Comparison of ENCODE assay signal across 8 cellular contexts in the genomic region with DNA sequence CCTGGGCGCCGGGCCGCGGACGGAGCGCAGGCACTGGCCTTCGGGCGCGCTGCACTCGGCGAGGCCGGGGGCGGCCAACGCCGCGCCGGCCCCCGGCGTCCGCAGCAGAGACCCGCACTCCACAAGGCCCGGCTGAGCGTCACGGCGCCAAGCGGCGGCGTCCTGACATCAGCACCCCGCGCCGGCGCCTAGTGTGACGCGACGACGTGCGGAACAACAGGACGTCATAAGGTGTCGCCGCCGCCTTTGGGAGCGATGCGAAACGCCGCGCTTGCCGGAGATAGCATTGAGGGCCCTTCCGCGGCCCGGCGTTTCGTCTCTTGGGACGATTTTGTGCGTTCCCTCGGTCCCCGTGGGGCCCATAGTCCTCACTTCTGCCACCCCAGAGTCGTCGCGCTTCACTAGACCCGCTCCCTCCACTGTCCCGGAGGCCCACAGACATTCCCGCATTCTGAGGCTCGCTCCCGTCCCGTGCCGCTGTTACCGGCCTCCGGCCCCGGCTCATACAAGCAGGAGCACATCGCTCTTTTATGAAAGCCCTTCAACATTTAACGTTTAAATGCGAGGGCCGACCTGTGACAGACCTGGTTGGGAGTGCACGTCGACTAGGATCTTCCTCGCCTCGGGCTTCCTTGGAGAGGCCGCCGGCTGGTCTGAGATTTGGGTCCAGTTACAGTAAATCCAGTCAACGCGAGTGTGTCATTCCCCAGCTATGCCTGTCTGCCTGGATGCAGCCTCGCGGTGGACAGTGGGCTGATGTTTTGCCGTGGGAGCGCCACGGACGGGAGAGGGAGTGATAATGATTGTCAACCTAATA. TPM values are rescaled to one million over a fixed set of nuclear protein-coding genes. Genes with fewer than 3 reads are reported as not detected.
DNase-seq lines count a peak whose midpoint lies in the region; ATAC-seq, FAIRE-seq and TF ChIP-seq lines count a peak whose summit lies in the region.

Gene SSU72, minus strand, starts transcription at position 143 of the 817 bp plus-strand sequence. CDS start 306 bp downstream, outside the sequence.

- peaks cover 2% of the 10 kb centered on the region for H3K79me1 ChIP-seq in neuronal stem cell (ENCODE audit: low read depth, low read length)

- peak within 1 kb of the TSS; percentile 37 for H2BK15ac ChIP-seq in neuronal stem cell (ENCODE audit: low read length)

- no peak within 1 kb of the TSS for H4K8ac ChIP-seq in neuronal stem cell (ENCODE audit: low read depth, low read length)

- H3K27ac ChIP-seq in foreskin keratinocyte (peak within 1 kb of the TSS; percentile 91), neuronal stem cell (replicated peaks; ENCODE audit: low read length) (peak within 1 kb of the TSS; percentile 96), subcutaneous abdominal adipose tissue (ENCODE audit: low read depth, low read length) (peak within 1 kb of the TSS; percentile 98)

- no peak within 1 kb of the TSS for H2BK12ac ChIP-seq in neuronal stem cell (ENCODE audit: low read length)

- TF ChIP-seq CTCF in foreskin keratinocyte (conservative IDR thresholded peaks at IDR 0.05): no peak

- WGBS in neuronal stem cell (ENCODE audit: extremely low coverage in 2 of 2, insufficient read length in 2 of 2, insufficient replicate concordance in 1 of 2), 2 donors: no CpG with 5 or more reads among the region's 87 CpGs

- peak; percentile 94 for DNase-seq in ELF-1 (ENCODE audit: low read depth, low spot score)
- peak; percentile 67 for DNase-seq in H54 (ENCODE audit: insufficient read length, low spot score)
- peak; percentile 91 for DNase-seq in LoVo (ENCODE audit: low spot score)
- peak; percentile 63 for DNase-seq in SHP77 treated with DMSO at 0.1 percent for 48 hours (lab: John Stamatoyannopoulos, UW)
- peak; percentile 91 for DNase-seq in activated gamma-delta T cell treated with Interleukin-2 at 50 U/mL for 16 hours
- DNase-seq in foreskin keratinocyte: peak; percentile 59 to 74
- DNase-seq in neuronal stem cell (ENCODE audit: low spot score): peak; percentile 91

- H3K36me3 ChIP-seq in neuronal stem cell (replicated peaks in 1 of 2; ENCODE audit: control insufficient read depth in 2 of 2, insufficient read depth in 2 of 2, low read length in 2 of 2): peaks cover 0 to 25% of the 10 kb centered on the region in 2 donors
- H3K36me3 ChIP-seq in subcutaneous abdominal adipose tissue (ENCODE audit: control insufficient read depth in 5 of 5, insufficient read depth in 5 of 5, low read length in 5 of 5): peaks cover 0 to 6% (median 0%) of the 10 kb centered on the region in 5 donors

- H2BK120ac ChIP-seq in neuronal stem cell (ENCODE audit: low read depth, low read length): peak within 1 kb of the TSS; percentile 61

- H2AK5ac ChIP-seq in neuronal stem cell (ENCODE audit: low read depth, low read length): peak within 1 kb of the TSS; percentile 98

- peaks cover 12% of the 10 kb centered on the region for H3K27me3 ChIP-seq in foreskin keratinocyte
- peaks cover 0 to 9% (median 4%) of the 10 kb centered on the region in 3 experiments for H3K27me3 ChIP-seq in neuronal stem cell (ENCODE audit: control insufficient read depth in 3 of 3, insufficient read depth in 3 of 3, low read depth in 1 of 3, low read length in 3 of 3)
- H3K27me3 ChIP-seq in subcutaneous abdominal adipose tissue (ENCODE audit: control insufficient read depth in 5 of 5, insufficient read depth in 4 of 5, low read length in 5 of 5): peaks cover 0 to 4% (median 0%) of the 10 kb centered on the region in 5 donors

- peak within 1 kb of the TSS; percentile 53 for H4K91ac ChIP-seq in neuronal stem cell (ENCODE audit: low read depth, low read length, poor library complexity)

- H3K9me3 ChIP-seq in neuronal stem cell (replicated peaks in 1 of 2; ENCODE audit: control insufficient read depth in 2 of 2, insufficient read depth in 1 of 2, low read depth in 1 of 2, low read length in 2 of 2) (no peaks in the 10 kb centered on the region), subcutaneous abdominal adipose tissue (ENCODE audit: control insufficient read depth in 5 of 5, low read length in 5 of 5) (no peaks in the 10 kb centered on the region)

- peak within 1 kb of the TSS; percentile 86 for H3K23ac ChIP-seq in neuronal stem cell (ENCODE audit: low read depth, low read length, poor library complexity)

- peak within 1 kb of the TSS; percentile 66 for H3K4ac ChIP-seq in neuronal stem cell (ENCODE audit: low read length)

- peak; percentile 70 for TF ChIP-seq POLR2A in H54 (IDR thresholded peaks at IDR 0.05; ENCODE audit: low read depth, low read length)

- peak within 1 kb of the TSS; percentile 89 for H3K14ac ChIP-seq in neuronal stem cell (ENCODE audit: low read length)

- peak within 1 kb of the TSS; percentile 88 for H2AFZ ChIP-seq in neuronal stem cell (ENCODE audit: low read length)

- no peak for FAIRE-seq in H54 (lab: Jason Lieb, UNC)

- H3K4me3 ChIP-seq in neuronal stem cell (ENCODE audit: low read length in 2 of 2) (peak within 1 kb of the TSS; percentile 94 to 100), subcutaneous abdominal adipose tissue (ENCODE audit: low read depth in 1 of 5, low read length in 5 of 5) (peak within 1 kb of the TSS; percentile 83 to 96 (median 93))

- H3K4me1 ChIP-seq in foreskin keratinocyte (peaks cover 6% of the 10 kb centered on the region), neuronal stem cell (ENCODE audit: control insufficient read depth in 2 of 2, insufficient read depth in 1 of 2, low read depth in 1 of 2, low read length in 2 of 2) (peaks cover 3 to 5% of the 10 kb centered on the region in 2 donors), subcutaneous abdominal adipose tissue (ENCODE audit: control insufficient read depth in 5 of 5, insufficient read depth in 5 of 5, low read length in 5 of 5) (peaks cover 2 to 27% (median 25%) of the 10 kb centered on the region in 5 donors)

- H3K18ac ChIP-seq in neuronal stem cell (ENCODE audit: low read length): peak within 1 kb of the TSS; percentile 95

- peak within 1 kb of the TSS; percentile 79 for H3K4me2 ChIP-seq in neuronal stem cell (ENCODE audit: insufficient read depth, low read length, poor library complexity, severe bottlenecking)

- H3K9ac ChIP-seq in neuronal stem cell (ENCODE audit: low read depth, low read length, poor library complexity) (peak within 1 kb of the TSS; percentile 99), subcutaneous abdominal adipose tissue (ENCODE audit: low read length in 5 of 5) (peak within 1 kb of the TSS; percentile 94 to 100 (median 99))

- peak; percentile 80 for ATAC-seq in foreskin keratinocyte

- peak within 1 kb of the TSS; percentile 93 for H2BK5ac ChIP-seq in neuronal stem cell (ENCODE audit: low read length)

RNA-seq across cellular contexts. Expression of gene SSU72, which starts in this region (rescaled TPM):
- 106 and 121 TPM in 2 replicates for total RNA-seq in foreskin keratinocyte
- 167 and 179 TPM in 2 replicates for polyA plus RNA-seq in foreskin keratinocyte
- polyA plus RNA-seq in neuronal stem cell (2013, experiment 1 of 2): 147 TPM
- 144 TPM for polyA plus RNA-seq in neuronal stem cell (2013, experiment 2 of 2)

Comparison
In these comparisons a context has a peak if more than half of its experiments do, and no peak if none do; other contexts are left out.
1. Peak in every context shown above with its lines: DNase-seq, ATAC-seq, H3K4me3 ChIP-seq and H3K27ac ChIP-seq.